In the genomic region with DNA sequence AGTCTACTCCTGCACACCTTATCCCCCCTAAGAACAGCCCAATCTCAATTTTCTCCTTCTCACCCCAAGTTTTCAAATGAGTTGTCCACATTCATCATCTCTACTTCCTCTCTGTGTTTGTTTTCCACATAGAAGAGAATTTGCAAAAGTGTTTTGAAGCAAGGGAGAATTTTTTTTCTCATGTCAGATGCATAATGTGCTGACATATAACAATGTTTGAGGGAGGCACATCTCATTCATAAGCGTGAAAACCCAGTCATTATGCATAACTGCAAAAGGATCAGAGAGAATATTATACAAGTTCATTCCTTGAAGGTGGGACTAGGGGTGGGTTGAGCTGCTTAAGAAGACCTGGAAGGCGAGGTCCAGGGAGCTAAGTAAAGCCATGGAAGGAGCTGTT, we compare ENCODE assay signal across 31 cellular contexts.
"Had no signal": no experiment of that assay in that cellular context is flagged by ENCODE, and none has a peak within 500 bp of the region (broad histone marks: within the 10 kb centered on the region; RNA-seq: fewer than 3 reads in every experiment).

No MANE protein-coding gene starts in this region.

- H3K9me3 ChIP-seq: ascending aorta, esophagus muscularis mucosa, gastrocnemius medialis, heart left ventricle had no signal

- H3K4me1 Mint-ChIP-seq: central memory CD8-positive, alpha-beta T cell had no signal

- H3K27me3 Mint-ChIP-seq: activated CD4-positive, alpha-beta T cell treated with anti-CD3 and anti-CD28 coated beads for 36 hours had no signal

- DNase-seq: activated CD4-positive, alpha-beta memory T cell treated with anti-CD3 and anti-CD28 coated beads for 36 hours; activated CD4-positive, alpha-beta T cell treated with anti-CD3 and anti-CD28 coated beads for 36 hours; activated CD4-positive, alpha-beta T cell treated with anti-CD3 and anti-CD28 coated beads, Interleukin-2, amount 10 ng/mL, durations not matched to agents 24 days and 14 days; activated CD4-positive, CD25-positive, alpha-beta regulatory T cell; activated CD4-positive, CD25-positive, alpha-beta regulatory T cell treated with anti-CD3 and anti-CD28 coated beads, Interleukin-2, amount 50 U/mL, for 72 hours; activated CD8-positive, alpha-beta memory T cell treated with anti-CD3 and anti-CD28 coated beads, Interleukin-2, amount 10 ng/mL, durations not matched to agents 7 days and 5 days; activated CD8-positive, alpha-beta memory T cell treated with anti-CD3 and anti-CD28 coated beads, Interleukin-2, amount 50 U/mL, for 4 hours; activated CD8-positive, alpha-beta T cell treated with anti-CD3 and anti-CD28 coated beads, Interleukin-2, amount 10 ng/mL, durations not matched to agents 7 days and 5 days; activated effector memory CD4-positive, alpha-beta T cell treated with anti-CD3 and anti-CD28 coated beads, Interleukin-2, amount 50 U/mL, for 16 hours; activated naive CD4-positive, alpha-beta T cell treated with anti-CD3 and anti-CD28 coated beads, Interleukin-2, amount 10 ng/mL, durations not matched to agents 7 days and 5 days; activated naive CD8-positive, alpha-beta T cell treated with anti-CD3 and anti-CD28 coated beads, Interleukin-2, amount 10 ng/mL, durations not matched to agents 7 days and 5 days; activated T-cell treated with anti-CD3 and anti-CD28 coated beads, Interleukin-2, amount 50 U/mL, for 1 hour; activated T-cell treated with anti-CD3 and anti-CD28 coated beads, Interleukin-2, amount 50 U/mL, for 72 hours; brain microvascular endothelial cell; cortex of kidney; dermis blood vessel endothelial cell; effector CD4-positive, alpha-beta T cell; effector memory CD8-positive, alpha-beta T cell; erythroblast; foreskin keratinocyte; gastrocnemius medialis; glutamatergic neuron; heart left ventricle; T-helper 2 cell had no signal

- H3K4me1 ChIP-seq: foreskin keratinocyte had no signal

- H3K27ac ChIP-seq: ascending aorta, brain microvascular endothelial cell, esophagus muscularis mucosa, foreskin keratinocyte, gastrocnemius medialis, heart left ventricle had no signal

- H3K36me3 Mint-ChIP-seq: activated CD4-positive, alpha-beta memory T cell treated with anti-CD3 and anti-CD28 coated beads for 36 hours; activated CD8-positive, alpha-beta memory T cell treated with anti-CD3 and anti-CD28 coated beads, Interleukin-2, amount 10 ng/mL, durations not matched to agents 7 days and 5 days; activated naive CD4-positive, alpha-beta T cell treated with anti-CD3 and anti-CD28 coated beads, Interleukin-2, amount 10 ng/mL, durations not matched to agents 7 days and 5 days; activated naive CD4-positive, alpha-beta T cell treated with anti-CD3 and anti-CD28 coated beads, Interleukin-2, amount 50 U/mL, for 72 hours; activated naive CD8-positive, alpha-beta T cell treated with anti-CD3 and anti-CD28 coated beads, Interleukin-2, amount 10 ng/mL, durations not matched to agents 7 days and 5 days had no signal

- ATAC-seq: activated CD4-positive, alpha-beta T cell treated with anti-CD3 and anti-CD28 coated beads for 36 hours; activated CD8-positive, alpha-beta memory T cell treated with anti-CD3 and anti-CD28 coated beads, Interleukin-2, amount 10 ng/mL, durations not matched to agents 7 days and 5 days; activated CD8-positive, alpha-beta T cell treated with anti-CD3 and anti-CD28 coated beads, Interleukin-2, amount 10 ng/mL, durations not matched to agents 7 days and 5 days; activated naive CD4-positive, alpha-beta T cell treated with anti-CD3 and anti-CD28 coated beads, Interleukin-2, amount 50 U/mL, for 72 hours; activated T-cell treated with anti-CD3 and anti-CD28 coated beads, Interleukin-2, amount 50 U/mL, for 72 hours; effector memory CD8-positive, alpha-beta T cell; foreskin keratinocyte; gastrocnemius medialis; heart left ventricle had no signal

- H3K4me3 ChIP-seq: ascending aorta, esophagus muscularis mucosa, gastrocnemius medialis, heart left ventricle had no signal

- FAIRE-seq: bronchial epithelial cell, colon had no signal

- H3K27ac Mint-ChIP-seq: activated CD4-positive, alpha-beta memory T cell treated with anti-CD3 and anti-CD28 coated beads for 36 hours; activated CD4-positive, alpha-beta T cell treated with anti-CD3 and anti-CD28 coated beads for 36 hours; activated CD4-positive, alpha-beta T cell treated with anti-CD3 and anti-CD28 coated beads, Interleukin-2, amount 10 ng/mL, durations not matched to agents 24 days and 14 days; activated CD8-positive, alpha-beta memory T cell treated with anti-CD3 and anti-CD28 coated beads, Interleukin-2, amount 10 ng/mL, durations not matched to agents 7 days and 5 days; activated CD8-positive, alpha-beta T cell treated with anti-CD3 and anti-CD28 coated beads, Interleukin-2, amount 10 ng/mL, durations not matched to agents 7 days and 5 days; activated naive CD4-positive, alpha-beta T cell treated with anti-CD3 and anti-CD28 coated beads, Interleukin-2, amount 10 ng/mL, durations not matched to agents 7 days and 5 days; activated naive CD4-positive, alpha-beta T cell treated with anti-CD3 and anti-CD28 coated beads, Interleukin-2, amount 50 U/mL, for 72 hours; activated naive CD8-positive, alpha-beta T cell treated with anti-CD3 and anti-CD28 coated beads, Interleukin-2, amount 10 ng/mL, durations not matched to agents 7 days and 5 days; activated T-cell treated with anti-CD3 and anti-CD28 coated beads, Interleukin-2, amount 50 U/mL, for 72 hours; activated T-helper 2 cell treated with anti-CD3 and anti-CD28 coated beads, Interferon-gamma antibody, Interleukin-2, Interleukin-4, amounts not matched to agents 10 μg/mL and 5 μg/mL and 100 μg/mL, durations not matched to agents 14 hours and 24 hours and 36 hours had no signal

- H3K9me3 Mint-ChIP-seq: activated CD4-positive, alpha-beta memory T cell treated with anti-CD3 and anti-CD28 coated beads for 36 hours; activated CD4-positive, alpha-beta T cell treated with anti-CD3 and anti-CD28 coated beads, Interleukin-2, amount 10 ng/mL, durations not matched to agents 24 days and 14 days; activated naive CD4-positive, alpha-beta T cell treated with anti-CD3 and anti-CD28 coated beads, Interleukin-2, amount 10 ng/mL, durations not matched to agents 7 days and 5 days; activated naive CD4-positive, alpha-beta T cell treated with anti-CD3 and anti-CD28 coated beads, Interleukin-2, amount 50 U/mL, for 72 hours; activated naive CD8-positive, alpha-beta T cell treated with anti-CD3 and anti-CD28 coated beads, Interleukin-2, amount 10 ng/mL, durations not matched to agents 7 days and 5 days; activated T-cell treated with anti-CD3 and anti-CD28 coated beads, Interleukin-2, amount 50 U/mL, for 72 hours; activated T-helper 2 cell treated with anti-CD3 and anti-CD28 coated beads, Interferon-gamma antibody, Interleukin-2, Interleukin-4, amounts not matched to agents 10 μg/mL and 5 μg/mL and 100 μg/mL, durations not matched to agents 14 hours and 24 hours and 36 hours; central memory CD8-positive, alpha-beta T cell; effector memory CD8-positive, alpha-beta T cell had no signal

- H3K36me3 ChIP-seq: ascending aorta, brain microvascular endothelial cell, esophagus muscularis mucosa, gastrocnemius medialis, heart left ventricle had no signal

- H3K27me3 ChIP-seq: ascending aorta, esophagus muscularis mucosa, gastrocnemius medialis, heart left ventricle had no signal

- H3K4me3 Mint-ChIP-seq: activated CD4-positive, alpha-beta memory T cell treated with anti-CD3 and anti-CD28 coated beads for 36 hours; activated CD4-positive, alpha-beta T cell treated with anti-CD3 and anti-CD28 coated beads for 36 hours; activated CD4-positive, alpha-beta T cell treated with anti-CD3 and anti-CD28 coated beads, Interleukin-2, amount 10 ng/mL, durations not matched to agents 24 days and 14 days; activated CD8-positive, alpha-beta memory T cell treated with anti-CD3 and anti-CD28 coated beads, Interleukin-2, amount 10 ng/mL, durations not matched to agents 7 days and 5 days; activated CD8-positive, alpha-beta T cell treated with anti-CD3 and anti-CD28 coated beads, Interleukin-2, amount 10 ng/mL, durations not matched to agents 7 days and 5 days; activated naive CD4-positive, alpha-beta T cell treated with anti-CD3 and anti-CD28 coated beads, Interleukin-2, amount 10 ng/mL, durations not matched to agents 7 days and 5 days; activated naive CD8-positive, alpha-beta T cell treated with anti-CD3 and anti-CD28 coated beads, Interleukin-2, amount 10 ng/mL, durations not matched to agents 7 days and 5 days; activated T-cell treated with anti-CD3 and anti-CD28 coated beads, Interleukin-2, amount 50 U/mL, for 72 hours; central memory CD8-positive, alpha-beta T cell; effector memory CD8-positive, alpha-beta T cell had no signal
